In genomic region chr2:135840601-135841000, GRCh38 we compare ENCODE assay signal across 12 cellular contexts. TPM values are rescaled to one million over a fixed set of nuclear protein-coding genes. Genes with fewer than 3 reads are reported as not detected.
DNase-seq lines count a peak whose midpoint lies in the region; ATAC-seq, FAIRE-seq and TF ChIP-seq lines count a peak whose summit lies in the region.
"Had no signal": no experiment of that assay in that cellular context is flagged by ENCODE, and none has a peak within 500 bp of the region (broad histone marks: within the 10 kb centered on the region; RNA-seq: fewer than 3 reads in every experiment).

No MANE protein-coding gene starts in this region.

- no peaks in the 10 kb centered on the region for H3K27me3 Mint-ChIP-seq in activated naive CD4-positive, alpha-beta T cell treated with anti-CD3 and anti-CD28 coated beads, Interleukin-2, amount 50 U/mL, for 24 hours
- H3K27me3 Mint-ChIP-seq: activated CD4-positive, alpha-beta T cell treated with anti-CD3 and anti-CD28 coated beads for 36 hours; B cell; central memory CD8-positive, alpha-beta T cell had no signal

- peak overlapping the region; percentile 50 for H3K4me2 ChIP-seq in HepG2 (ENCODE audit: low read depth, low read length)

- H3K36me3 Mint-ChIP-seq in activated naive CD4-positive, alpha-beta T cell treated with anti-CD3 and anti-CD28 coated beads, Interleukin-2, amount 50 U/mL, for 24 hours: peaks cover 19% of the 10 kb centered on the region

- CTCF ChIA-PET in HepG2 (lab: Yijun Ruan, JAX; ENCODE audit: low intra/inter-chr PET ratio, low total read pairs): no interaction called here

- H3K79me2 ChIP-seq in HepG2 (ENCODE audit: insufficient read depth, low read length): no peaks in the 10 kb centered on the region

- H3K27ac ChIP-seq in brain microvascular endothelial cell (no peak overlapping the region), HepG2 (ENCODE audit: extremely low read length, insufficient read depth, low read length) (no peak overlapping the region), upper lobe of right lung (peak overlapping the region; percentile 64)
- H3K27ac ChIP-seq: pancreas had no signal

- in situ Hi-C loops in brain microvascular endothelial cell (cut with HindIII; ENCODE audit: low pct_ligation_motif_present, low sequenced_read_pairs) (no loop called here), HepG2 (cut with HindIII; ENCODE audit: extremely low pct_ligation_motif_present, low pct_unique_long_range_greater_than_20kb) (no loop called here)

- no peak overlapping the region for H3K4me3 Mint-ChIP-seq in activated naive CD4-positive, alpha-beta T cell treated with anti-CD3 and anti-CD28 coated beads, Interleukin-2, amount 50 U/mL, for 24 hours
- H3K4me3 Mint-ChIP-seq: activated CD4-positive, alpha-beta T cell treated with anti-CD3 and anti-CD28 coated beads for 36 hours; B cell; central memory CD8-positive, alpha-beta T cell had no signal

- TF ChIP-seq CTCF in brain microvascular endothelial cell (IDR thresholded peaks at IDR 0.05; ENCODE audit: low read depth, low read length, missing control alignments) (no peak), HepG2 (CRISPR knock-in tag; IDR thresholded peaks at IDR 0.05) (no peak), upper lobe of right lung (IDR thresholded peaks at IDR 0.05) (no peak)

- peak overlapping the region; percentile 32 for H3K27ac Mint-ChIP-seq in activated naive CD4-positive, alpha-beta T cell treated with anti-CD3 and anti-CD28 coated beads, Interleukin-2, amount 50 U/mL, for 24 hours
- H3K27ac Mint-ChIP-seq: B cell had no signal

- POLR2A ChIA-PET in HepG2 (lab: Yijun Ruan, JAX): no interaction called here

- H3K9me3 ChIP-seq in HepG2 (ENCODE audit: low read length) (no peaks in the 10 kb centered on the region), upper lobe of right lung (no peaks in the 10 kb centered on the region)
- H3K9me3 ChIP-seq: pancreas had no signal

- H3K9ac ChIP-seq in HepG2 (ENCODE audit: insufficient read depth, low read depth, low read length): no peak overlapping the region

- peaks cover 2% of the 10 kb centered on the region for H3K36me3 ChIP-seq in brain microvascular endothelial cell (replicated peaks)
- H3K36me3 ChIP-seq in HepG2 (replicated peaks in 1 of 2; ENCODE audit: control insufficient read depth in 1 of 2, insufficient read depth in 2 of 2, low read length in 2 of 2): no peaks in the 10 kb centered on the region; a peak in 1 of 5 replicates
- peaks cover 20% of the 10 kb centered on the region for H3K36me3 ChIP-seq in upper lobe of right lung
- H3K36me3 ChIP-seq: pancreas had no signal

- ATAC-seq in HepG2: peak; percentile 44
- ATAC-seq in upper lobe of right lung: peak; percentile 81
- no peak for ATAC-seq in HG02840 (IDR thresholded peaks at IDR 0.05; ENCODE audit: low FRiP score, unreplicated experiment)
- no peak for ATAC-seq in GM18502 (IDR thresholded peaks at IDR 0.05; ENCODE audit: poor library complexity, unreplicated experiment)
- ATAC-seq: activated CD4-positive, alpha-beta T cell treated with anti-CD3 and anti-CD28 coated beads for 36 hours; pancreas had no signal

- FAIRE-seq in HepG2 (lab: Jason Lieb, UNC): no peak
- FAIRE-seq: pancreas had no signal

- DNase-seq in activated naive CD4-positive, alpha-beta T cell treated with anti-CD3 and anti-CD28 coated beads, Interleukin-2, amount 50 U/mL, for 16 hours: no peak
- DNase-seq in brain microvascular endothelial cell (peak; percentile 9), HepG2 (ENCODE audit: low spot score) (no peak), upper lobe of right lung (no peak), NCI-H82 (lab: John Stamatoyannopoulos, UW) (no peak)
- DNase-seq: activated CD4-positive, alpha-beta T cell treated with anti-CD3 and anti-CD28 coated beads for 36 hours; pancreas had no signal

- H3K4me1 ChIP-seq in HepG2 (ENCODE audit: insufficient read depth, low read length) (no peaks in the 10 kb centered on the region), upper lobe of right lung (peaks cover 22% of the 10 kb centered on the region)
- H3K4me1 ChIP-seq: pancreas had no signal

- BruUV-seq in HepG2 (replicated peaks; lab: Mats Ljungman, UMichigan): no TSS peak

- TF ChIP-seq POLR2A in HepG2 (IDR thresholded peaks at IDR 0.05; ENCODE audit: insufficient read depth in 1 of 2, low read depth in 2 of 2, low read length in 2 of 2): no peak

- no peaks in the 10 kb centered on the region for H3K27me3 ChIP-seq in brain microvascular endothelial cell (replicated peaks)
- H3K27me3 ChIP-seq in HepG2 (ENCODE audit: control insufficient read depth in 1 of 2, insufficient read depth in 2 of 2, low read length in 2 of 2): no peaks in the 10 kb centered on the region
- no peaks in the 10 kb centered on the region for H3K27me3 ChIP-seq in upper lobe of right lung
- H3K27me3 ChIP-seq: pancreas had no signal

- H3K4me3 ChIP-seq in brain microvascular endothelial cell (ENCODE audit: low read depth, low read length) (no peak overlapping the region), HepG2 (replicated peaks in 1 of 3; ENCODE audit: insufficient read depth in 1 of 3, low read depth in 2 of 3, low read length in 3 of 3) (0 out of 6 replicates have a peak overlapping the region, but pooled peaks of 1 of the 3 experiments have one; percentile 14), upper lobe of right lung (peak overlapping the region; percentile 7)
- H3K4me3 ChIP-seq: pancreas had no signal

- H3K9me3 Mint-ChIP-seq in activated naive CD4-positive, alpha-beta T cell treated with anti-CD3 and anti-CD28 coated beads, Interleukin-2, amount 50 U/mL, for 24 hours: no peaks in the 10 kb centered on the region
- H3K9me3 Mint-ChIP-seq: central memory CD8-positive, alpha-beta T cell had no signal

- 29% methylated on average over 2 of the region's 2 CpGs for WGBS in HepG2 (ENCODE audit: low lambda C conversion rate)

- no peak for TF ChIP-seq RAD21 in HepG2 (CRISPR knock-in tag; IDR thresholded peaks at IDR 0.05)

- H2AFZ ChIP-seq in HepG2 (ENCODE audit: low read length): peak overlapping the region; percentile 51

- no peak for TF ChIP-seq EP300 in HepG2 (IDR thresholded peaks at IDR 0.05; ENCODE audit: low read depth in 2 of 2, low read length in 2 of 2)
- no peak for TF ChIP-seq EP300 in HepG2 (CRISPR knock-in tag; IDR thresholded peaks at IDR 0.05; ENCODE audit: borderline replicate concordance)

- no peaks in the 10 kb centered on the region for H4K20me1 ChIP-seq in HepG2 (ENCODE audit: insufficient read depth, low read length)

- H3K4me1 Mint-ChIP-seq in activated naive CD4-positive, alpha-beta T cell treated with anti-CD3 and anti-CD28 coated beads, Interleukin-2, amount 50 U/mL, for 24 hours: peaks cover 19% of the 10 kb centered on the region
- H3K4me1 Mint-ChIP-seq: B cell; central memory CD8-positive, alpha-beta T cell had no signal

- intact Hi-C loops in HepG2 (cut with micrococcal nuclease; ENCODE audit: unreplicated experiment): no loop called here
- intact Hi-C loops in upper lobe of right lung (cut with DNase I): no loop called here

RNA-seq across cellular contexts. Expression of gene LCT, which starts 3.6 kb away (rescaled TPM):
- total RNA-seq in HepG2 (2016; rRNA removed; fragmentation: Illumina TruSeq; extraction: Trizol) (not detected in 2 replicates), upper lobe of right lung (not detected)
- not detected in 2 replicates for total RNA-seq in HepG2 (2016; cell fraction: cytosol; rRNA removed; fragmentation: Illumina TruSeq; extraction: Trizol; ENCODE audit: low read depth)
- total RNA-seq in HepG2 (2016; cell fraction: insoluble cytoplasmic fraction; rRNA removed; fragmentation: Illumina TruSeq; extraction: Trizol): not detected in 2 replicates
- total RNA-seq in HepG2 (2016; cell fraction: membrane; rRNA removed; fragmentation: Illumina TruSeq; extraction: Trizol): not detected in 2 replicates
- total RNA-seq in HepG2 (2016; cell fraction: nucleus; rRNA removed; fragmentation: Illumina TruSeq; extraction: Trizol): not detected in 2 replicates
- not detected in 2 replicates for polyA plus RNA-seq in HepG2 (2011; rRNA removed)
- not detected in 2 replicates for polyA plus RNA-seq in HepG2 (2011; cell fraction: cytosol; rRNA removed)
- polyA plus RNA-seq in HepG2 (2011; cell fraction: nucleus; rRNA removed): not detected in 2 replicates
- polyA plus RNA-seq in HepG2 (2012): not detected in 2 replicates
- not detected in 2 replicates for polyA plus RNA-seq in HepG2 (2016; cell fraction: cytosol; fragmentation: Illumina TruSeq; extraction: Trizol; ENCODE audit: low read depth)
- polyA plus RNA-seq in HepG2 (2016; cell fraction: insoluble cytoplasmic fraction; fragmentation: Illumina TruSeq; extraction: Trizol; ENCODE audit: low read depth): not detected in 2 replicates
- not detected in 2 replicates for polyA plus RNA-seq in HepG2 (2016; cell fraction: membrane; fragmentation: Illumina TruSeq; extraction: Trizol; ENCODE audit: low read depth)
- not detected in 2 replicates for polyA plus RNA-seq in HepG2 (2016; cell fraction: nucleus; fragmentation: Illumina TruSeq; extraction: Trizol; ENCODE audit: insufficient read depth, low read depth)
- 0.08 and 0.12 TPM in 2 replicates for polyA minus RNA-seq in HepG2 (2011; rRNA and poly(A)+ RNA removed; ENCODE audit: low replicate concordance)
- not detected in 2 replicates for polyA minus RNA-seq in HepG2 (2011; cell fraction: cytosol; rRNA and poly(A)+ RNA removed)
- 0.12 TPM in 1 of 2 replicates, not detected in the other for polyA minus RNA-seq in HepG2 (2011; cell fraction: nucleus; rRNA and poly(A)+ RNA removed)

RNA-seq across cellular contexts. Expression of gene MCM6, which starts 35.6 kb away (rescaled TPM):
- total RNA-seq in HepG2 (2016; rRNA removed; fragmentation: Illumina TruSeq; extraction: Trizol) (18.7 and 48.5 TPM in 2 replicates), upper lobe of right lung (8.2 TPM)
- 2.9 and 3.3 TPM in 2 replicates for total RNA-seq in HepG2 (2016; cell fraction: cytosol; rRNA removed; fragmentation: Illumina TruSeq; extraction: Trizol; ENCODE audit: low read depth)
- total RNA-seq in HepG2 (2016; cell fraction: insoluble cytoplasmic fraction; rRNA removed; fragmentation: Illumina TruSeq; extraction: Trizol): 19.6 and 52.2 TPM in 2 replicates
- total RNA-seq in HepG2 (2016; cell fraction: membrane; rRNA removed; fragmentation: Illumina TruSeq; extraction: Trizol): 5.7 and 6.2 TPM in 2 replicates
- 18.5 and 20.1 TPM in 2 replicates for total RNA-seq in HepG2 (2016; cell fraction: nucleus; rRNA removed; fragmentation: Illumina TruSeq; extraction: Trizol)
- 6.1 and 9.7 TPM in 2 replicates for polyA plus RNA-seq in HepG2 (2011; rRNA removed)
- 6.6 TPM in 2 replicates for polyA plus RNA-seq in HepG2 (2011; cell fraction: cytosol; rRNA removed)
- 2.8 and 3.3 TPM in 2 replicates for polyA plus RNA-seq in HepG2 (2011; cell fraction: nucleus; rRNA removed)
- polyA plus RNA-seq in HepG2 (2012): 8.0 and 12.3 TPM in 2 replicates
- polyA plus RNA-seq in HepG2 (2016; cell fraction: cytosol; fragmentation: Illumina TruSeq; extraction: Trizol; ENCODE audit: low read depth): 1.3 and 1.7 TPM in 2 replicates
- polyA plus RNA-seq in HepG2 (2016; cell fraction: insoluble cytoplasmic fraction; fragmentation: Illumina TruSeq; extraction: Trizol; ENCODE audit: low read depth): 48.5 and 50.3 TPM in 2 replicates
- 2.9 and 3.0 TPM in 2 replicates for polyA plus RNA-seq in HepG2 (2016; cell fraction: membrane; fragmentation: Illumina TruSeq; extraction: Trizol; ENCODE audit: low read depth)
- polyA plus RNA-seq in HepG2 (2016; cell fraction: nucleus; fragmentation: Illumina TruSeq; extraction: Trizol; ENCODE audit: insufficient read depth, low read depth): 22.1 and 25.3 TPM in 2 replicates
- 10.7 and 78.5 TPM in 2 replicates for polyA minus RNA-seq in HepG2 (2011; rRNA and poly(A)+ RNA removed; ENCODE audit: low replicate concordance)
- polyA minus RNA-seq in HepG2 (2011; cell fraction: cytosol; rRNA and poly(A)+ RNA removed): 9.1 and 11.2 TPM in 2 replicates
- polyA minus RNA-seq in HepG2 (2011; cell fraction: nucleus; rRNA and poly(A)+ RNA removed): 8.8 and 9.1 TPM in 2 replicates

Comparison
In these comparisons a context has a peak if more than half of its experiments do, and no peak if none do; other contexts are left out.
1. ATAC-seq: peak in HepG2 (single experiment) and upper lobe of right lung (single experiment); none in HG02840 (single experiment) and GM18502 (single experiment).